Comparison of ENCODE assay signal across 16 cellular contexts in genomic region chr5:92962752-92963151, GRCh38.
A peak's percentile ranks its signal among the peaks of the same experiment; 100 is the strongest.
DNase-seq lines count a peak whose midpoint lies in the region; ATAC-seq and TF ChIP-seq lines count a peak whose summit lies in the region.
"Had no signal": no experiment of that assay in that cellular context is flagged by ENCODE, and none has a peak within 500 bp of the region (broad histone marks: within the 10 kb centered on the region; RNA-seq: fewer than 3 reads in every experiment).

No MANE protein-coding gene starts in this region.

- ATAC-seq in stimulated activated naive B cell treated with anti-CD40 and anti-IgM and Interleukin-4, amounts not matched to agents 10 μg/mL and 1 μg/mL and 100 μg/mL, for 72 hours (replicated peaks), result no peak
- ATAC-seq: activated CD4-positive, CD25-positive, alpha-beta regulatory T cell treated with anti-CD3 and anti-CD28 coated beads, Interleukin-2, amount 50 U/mL, for 24 hours; activated CD8-positive, alpha-beta memory T cell treated with anti-CD3 and anti-CD28 coated beads, Interleukin-2, amount 10 ng/mL, durations not matched to agents 7 days and 5 days; T-helper 17 cell had no signal

- H3K23ac ChIP-seq in mesendoderm (ENCODE audit: low read length), result no peak overlapping the region

- H2BK120ac ChIP-seq in mesendoderm (ENCODE audit: low read depth, low read length), result no peak overlapping the region

- H2AK5ac ChIP-seq in mesendoderm (ENCODE audit: low read length), result no peak overlapping the region

- no peak overlapping the region for H3K18ac ChIP-seq in mesendoderm (ENCODE audit: low read length)

- no peak overlapping the region for H3K9ac ChIP-seq in mesendoderm (ENCODE audit: low read length)

- H3K4me3 ChIP-seq in suprapubic skin (no peak overlapping the region), mesendoderm (ENCODE audit: low read length) (no peak overlapping the region)
- H3K4me3 ChIP-seq: testis had no signal

- no peak for TF ChIP-seq POLR2A in suprapubic skin (IDR thresholded peaks at IDR 0.05)

- no peak overlapping the region for H4K8ac ChIP-seq in mesendoderm (ENCODE audit: low read depth, low read length)

- H2BK15ac ChIP-seq in mesendoderm (replicated peaks; ENCODE audit: low read depth), result no peak overlapping the region

- no peak overlapping the region for H3K56ac ChIP-seq in mesendoderm (ENCODE audit: low read length)

- H3K79me2 ChIP-seq in mesendoderm (ENCODE audit: control insufficient read depth, insufficient read depth, low read length), result no peaks in the 10 kb centered on the region

- H3K27ac ChIP-seq in suprapubic skin, result no peak overlapping the region
- no peak overlapping the region for H3K27ac ChIP-seq in mesendoderm (ENCODE audit: low read depth, low read length)
- H3K27ac ChIP-seq: testis had no signal

- H3K4me1 Mint-ChIP-seq in stimulated activated naive B cell treated with anti-CD40 and anti-IgM and Interleukin-4, amounts not matched to agents 10 μg/mL and 1 μg/mL and 100 μg/mL, for 72 hours, result no peaks in the 10 kb centered on the region
- H3K4me1 Mint-ChIP-seq: activated CD8-positive, alpha-beta memory T cell treated with anti-CD3 and anti-CD28 coated beads, Interleukin-2, amount 10 ng/mL, durations not matched to agents 7 days and 5 days; B cell; T-helper 17 cell had no signal

- H3K27me3 ChIP-seq in suprapubic skin (no peaks in the 10 kb centered on the region), mesendoderm (ENCODE audit: insufficient read depth, low read length, poor library complexity) (no peaks in the 10 kb centered on the region)
- H3K27me3 ChIP-seq: testis had no signal

- no peak overlapping the region for H3K4me3 Mint-ChIP-seq in stimulated activated naive B cell treated with anti-CD40 and anti-IgM and Interleukin-4, amounts not matched to agents 10 μg/mL and 1 μg/mL and 100 μg/mL, for 72 hours
- H3K4me3 Mint-ChIP-seq: activated CD8-positive, alpha-beta memory T cell treated with anti-CD3 and anti-CD28 coated beads, Interleukin-2, amount 10 ng/mL, durations not matched to agents 7 days and 5 days; B cell; T-helper 17 cell had no signal

- no peak overlapping the region for H3K4ac ChIP-seq in mesendoderm (ENCODE audit: low read depth, low read length)

- TF ChIP-seq CTCF in suprapubic skin (IDR thresholded peaks at IDR 0.05), result no peak

- peak; percentile 93 for DNase-seq in DMS53 (lab: John Stamatoyannopoulos, UW)
- peak; percentile 72 for DNase-seq in NCI-H1436 treated with DMSO at 0.1 percent for 48 hours (lab: John Stamatoyannopoulos, UW)
- DNase-seq in NCI-H69 (lab: John Stamatoyannopoulos, UW), result peak; percentile 90
- DNase-seq in midbrain (lab: John Stamatoyannopoulos, UW), result peak; percentile 51
- DNase-seq in suprapubic skin (ENCODE audit: low spot score in 2 of 2), result no peak
- no peak for DNase-seq in stimulated activated naive B cell treated with anti-CD40 and anti-IgM and Interleukin-4, amounts not matched to agents 10 μg/mL and 1 μg/mL and 100 μg/mL, for 72 hours
- DNase-seq in mesendoderm, result no peak
- DNase-seq: activated CD8-positive, alpha-beta memory T cell treated with anti-CD3 and anti-CD28 coated beads, Interleukin-2, amount 10 ng/mL, durations not matched to agents 7 days and 5 days; activated effector memory CD4-positive, alpha-beta T cell treated with Interleukin-2 at 50 U/mL for 16 hours; DMS 273 treated with DMSO at 0.1 percent for 48 hours; hippocampal formation; stimulated activated CD4-positive, alpha-beta T cell treated with anti-CD3 and anti-CD28 coated beads, Interleukin-4, amount 100 ng/mL, for 1 hour; T-helper 17 cell; testis had no signal

- H3K36me3 ChIP-seq in suprapubic skin, result no peaks in the 10 kb centered on the region
- no peaks in the 10 kb centered on the region for H3K36me3 ChIP-seq in mesendoderm (ENCODE audit: control insufficient read depth, insufficient read depth, low read length)

- H3K9me3 ChIP-seq in suprapubic skin, result no peaks in the 10 kb centered on the region
- H3K9me3 ChIP-seq: testis had no signal

- no peak for TF ChIP-seq EP300 in suprapubic skin (IDR thresholded peaks at IDR 0.05)

- H4K5ac ChIP-seq in mesendoderm (ENCODE audit: low read length), result no peak overlapping the region

- H3K4me1 ChIP-seq in suprapubic skin (no peaks in the 10 kb centered on the region), mesendoderm (ENCODE audit: control insufficient read depth, low read depth, low read length) (no peaks in the 10 kb centered on the region)
- H3K4me1 ChIP-seq: testis had no signal

- H3K9me3 Mint-ChIP-seq in stimulated activated naive B cell treated with anti-CD40 and anti-IgM and Interleukin-4, amounts not matched to agents 10 μg/mL and 1 μg/mL and 100 μg/mL, for 72 hours, result no peaks in the 10 kb centered on the region

- no peak overlapping the region for H2BK5ac ChIP-seq in mesendoderm (ENCODE audit: low read length)

- no peak overlapping the region for H3K27ac Mint-ChIP-seq in stimulated activated naive B cell treated with anti-CD40 and anti-IgM and Interleukin-4, amounts not matched to agents 10 μg/mL and 1 μg/mL and 100 μg/mL, for 72 hours
- H3K27ac Mint-ChIP-seq: activated CD8-positive, alpha-beta memory T cell treated with anti-CD3 and anti-CD28 coated beads, Interleukin-2, amount 10 ng/mL, durations not matched to agents 7 days and 5 days; B cell; T-helper 17 cell had no signal

- no peaks in the 10 kb centered on the region for H3K36me3 Mint-ChIP-seq in stimulated activated naive B cell treated with anti-CD40 and anti-IgM and Interleukin-4, amounts not matched to agents 10 μg/mL and 1 μg/mL and 100 μg/mL, for 72 hours
- H3K36me3 Mint-ChIP-seq: activated CD8-positive, alpha-beta memory T cell treated with anti-CD3 and anti-CD28 coated beads, Interleukin-2, amount 10 ng/mL, durations not matched to agents 7 days and 5 days had no signal

- H3K79me1 ChIP-seq in mesendoderm (ENCODE audit: low read length), result no peaks in the 10 kb centered on the region

- H3K4me2 ChIP-seq in mesendoderm (ENCODE audit: low read length), result no peak overlapping the region

- no peaks in the 10 kb centered on the region for H3K27me3 Mint-ChIP-seq in stimulated activated naive B cell treated with anti-CD40 and anti-IgM and Interleukin-4, amounts not matched to agents 10 μg/mL and 1 μg/mL and 100 μg/mL, for 72 hours
- H3K27me3 Mint-ChIP-seq: activated CD8-positive, alpha-beta memory T cell treated with anti-CD3 and anti-CD28 coated beads, Interleukin-2, amount 10 ng/mL, durations not matched to agents 7 days and 5 days; B cell; T-helper 17 cell had no signal

Comparison
In these comparisons a context has a peak if more than half of its experiments do, and no peak if none do; other contexts are left out.
1. DNase-seq: peak in DMS53 (single experiment), NCI-H1436 treated with DMSO at 0.1 percent for 48 hours (single experiment), NCI-H69 (single experiment) and midbrain (single experiment); none in suprapubic skin (0 of 2), stimulated activated naive B cell treated with anti-CD40 and anti-IgM and Interleukin-4, amounts not matched to agents 10 μg/mL and 1 μg/mL and 100 μg/mL, for 72 hours (single experiment) and mesendoderm (single experiment).